Comparison of ENCODE assay signal across 23 cellular contexts in genomic region chr1:37797750-37798345, GRCh38. TPM values are rescaled to one million over a fixed set of nuclear protein-coding genes. Genes with fewer than 3 reads are reported as not detected.
A peak's percentile ranks its signal among the peaks of the same experiment; 100 is the strongest.
DNase-seq lines count a peak whose midpoint lies in the region; ATAC-seq and TF ChIP-seq lines count a peak whose summit lies in the region.
"Had no signal": no experiment of that assay in that cellular context is flagged by ENCODE, and none has a peak within 500 bp of the region (broad histone marks: within the 10 kb centered on the region; RNA-seq: fewer than 3 reads in every experiment).

No MANE protein-coding gene starts in this region.

- no peaks in the 10 kb centered on the region for H3K9me3 Mint-ChIP-seq in osteocyte (ENCODE audit: unreplicated experiment)
- H3K9me3 Mint-ChIP-seq: activated B cell treated with CpG ODN at 0.5 μM for 24 hours; activated naive CD8-positive, alpha-beta T cell treated with anti-CD3 and anti-CD28 coated beads, Interleukin-2, amount 10 ng/mL, durations not matched to agents 7 days and 5 days; H9; T-helper 1 cell treated with Interleukin-12 subunit alpha and Interleukin-12 subunit beta and Interleukin-4 antibody, amounts not matched to agents 30 μg/mL and 1 μg/mL, for 36 hours had no signal

- TF ChIP-seq POLR2A in NB4 (IDR thresholded peaks at IDR 0.05; ENCODE audit: extremely low read depth, insufficient read length), result no peak

- peaks cover 11% of the 10 kb centered on the region for H3K36me3 ChIP-seq in osteoblast (ENCODE audit: insufficient read depth, low read length)

- peaks cover 9% of the 10 kb centered on the region for H3K4me1 Mint-ChIP-seq in osteocyte (ENCODE audit: unreplicated experiment)

- H3K27me3 ChIP-seq in osteoblast (ENCODE audit: insufficient read depth, low read length), result peaks cover 10% of the 10 kb centered on the region
- H3K27me3 ChIP-seq: BLaER1, pancreas, testis had no signal

- H3K4me1 ChIP-seq in osteoblast (ENCODE audit: insufficient read depth, low read length), result no peaks in the 10 kb centered on the region

- H2AFZ ChIP-seq in osteoblast (ENCODE audit: low read length), result no peak overlapping the region

- no peaks in the 10 kb centered on the region for H3K79me2 ChIP-seq in osteoblast (ENCODE audit: insufficient read depth, low read length)

- no peaks in the 10 kb centered on the region for H3K9me3 ChIP-seq in osteoblast (ENCODE audit: low read depth, low read length)
- H3K9me3 ChIP-seq: BLaER1, left ventricle myocardium inferior, pancreas, testis had no signal

- no peak overlapping the region for H3K27ac ChIP-seq in osteoblast (ENCODE audit: low read depth, low read length)
- H3K27ac ChIP-seq: BLaER1, left ventricle myocardium inferior, pancreas, testis had no signal

- peak; percentile 15 for DNase-seq in ELR (ENCODE audit: low read depth)
- peak; percentile 34 for DNase-seq in NB4 (ENCODE audit: low read depth)
- peak; percentile 72 for DNase-seq in fibroblast of gingiva (ENCODE audit: low read depth)
- peak; percentile 94 for DNase-seq in osteoblast (ENCODE audit: insufficient read length, low spot score, missing footprints)
- no peak for DNase-seq in effector CD8-positive, alpha-beta T cell (lab: John Stamatoyannopoulos, UW)
- no peak for DNase-seq in osteocyte (ENCODE audit: extremely low spot score, unreplicated experiment)
- DNase-seq: activated B cell treated with CpG ODN at 0.5 μM for 24 hours; activated CD8-positive, alpha-beta memory T cell treated with anti-CD3 and anti-CD28 coated beads for 24 hours; activated naive CD8-positive, alpha-beta T cell treated with anti-CD3 and anti-CD28 coated beads, Interleukin-2, amount 10 ng/mL, durations not matched to agents 7 days and 5 days; foreskin melanocyte; H9; left ventricle myocardium inferior; NCI-H187 treated with DMSO at 0.1 percent for 48 hours; NCI-H510A treated with DMSO at 0.1 percent for 48 hours; pancreas; SHP77; stimulated activated CD4-positive, alpha-beta T cell treated with anti-CD3 and anti-CD28 coated beads, Interleukin-4, amount 100 ng/mL, for 4 hours; stimulated activated CD8-positive, alpha-beta memory T cell treated with anti-CD3 and anti-CD28 coated beads, Interleukin-4, amount 100 ng/mL, for 48 hours; testis had no signal

- ATAC-seq in HG03342 (IDR thresholded peaks at IDR 0.05; ENCODE audit: unreplicated experiment), result no peak
- ATAC-seq: pancreas had no signal

- H4K20me1 ChIP-seq in osteoblast (ENCODE audit: insufficient read depth, low read length), result peaks cover 10% of the 10 kb centered on the region

- H3K27ac Mint-ChIP-seq in osteocyte (ENCODE audit: unreplicated experiment), result no peak overlapping the region
- H3K27ac Mint-ChIP-seq: activated B cell treated with CpG ODN at 0.5 μM for 24 hours; activated naive CD8-positive, alpha-beta T cell treated with anti-CD3 and anti-CD28 coated beads, Interleukin-2, amount 10 ng/mL, durations not matched to agents 7 days and 5 days; H9; T-helper 1 cell treated with Interleukin-12 subunit alpha and Interleukin-12 subunit beta and Interleukin-4 antibody, amounts not matched to agents 30 μg/mL and 1 μg/mL, for 36 hours had no signal

- H3K4me3 Mint-ChIP-seq in osteocyte (ENCODE audit: unreplicated experiment), result no peak overlapping the region
- H3K4me3 Mint-ChIP-seq: activated B cell treated with CpG ODN at 0.5 μM for 24 hours; activated naive CD8-positive, alpha-beta T cell treated with anti-CD3 and anti-CD28 coated beads, Interleukin-2, amount 10 ng/mL, durations not matched to agents 7 days and 5 days; H9; T-helper 1 cell treated with Interleukin-12 subunit alpha and Interleukin-12 subunit beta and Interleukin-4 antibody, amounts not matched to agents 30 μg/mL and 1 μg/mL, for 36 hours had no signal

- H3K27me3 Mint-ChIP-seq in osteocyte (ENCODE audit: unreplicated experiment), result peaks cover 3% of the 10 kb centered on the region

- no peak overlapping the region for H3K4me3 ChIP-seq in NB4 (ENCODE audit: low read depth, low read length)
- no peak overlapping the region for H3K4me3 ChIP-seq in osteoblast (ENCODE audit: insufficient read depth, low read length)
- H3K4me3 ChIP-seq: BLaER1, left ventricle myocardium inferior, pancreas, testis had no signal

- TF ChIP-seq CTCF in NB4 (IDR thresholded peaks at IDR 0.05; ENCODE audit: low read depth, low read length) (no peak), osteoblast (IDR thresholded peaks at IDR 0.05; ENCODE audit: extremely low read depth, low read depth, low read length) (no peak), osteocyte (IDR thresholded peaks at IDR 0.05) (no peak)

- H3K36me3 Mint-ChIP-seq in osteocyte (ENCODE audit: unreplicated experiment), result peaks cover 14% of the 10 kb centered on the region

- no peak overlapping the region for H3K4me2 ChIP-seq in osteoblast (ENCODE audit: insufficient read depth, low read length)
- H3K4me2 ChIP-seq: BLaER1 had no signal

RNA-seq across cellular contexts. Expression of gene MANEAL, which starts 4.2 kb away (rescaled TPM):
- total RNA-seq in osteoblast, result 0.29 and 0.36 TPM in 2 replicates
- total RNA-seq in osteocyte, result 5.2 TPM in 2 replicates

RNA-seq across cellular contexts. Expression of gene C1orf122, which starts 9.7 kb away (rescaled TPM):
- total RNA-seq in osteoblast (11.6 and 12.1 TPM in 2 replicates), osteocyte (55.0 and 57.0 TPM in 2 replicates)

RNA-seq across cellular contexts. Expression of gene YRDC, which starts 10.2 kb away (rescaled TPM):
- total RNA-seq in osteoblast, result 8.3 and 8.5 TPM in 2 replicates
- total RNA-seq in osteocyte, result 12.7 and 14.3 TPM in 2 replicates

RNA-seq across cellular contexts. Expression of gene EPHA10, which starts 32.9 kb away (rescaled TPM):
- total RNA-seq in osteoblast, result not detected in 2 replicates
- not detected in 2 replicates for total RNA-seq in osteocyte
- total RNA-seq: activated naive CD8-positive, alpha-beta T cell treated with anti-CD3 and anti-CD28 coated beads, Interleukin-2, amount 10 ng/mL, durations not matched to agents 7 days and 5 days; skeletal muscle tissue had no signal

Comparison
In these comparisons a context has a peak if more than half of its experiments do, and no peak if none do; other contexts are left out.
1. DNase-seq: peak in ELR (single experiment), NB4 (single experiment), fibroblast of gingiva (single experiment) and osteoblast (single experiment); none in effector CD8-positive, alpha-beta T cell (single experiment) and osteocyte (single experiment).